In genomic region chr5:138026793-138027192, GRCh38 we compare ENCODE assay signal across 1 cellular context.
TF ChIP-seq lines count a peak whose summit lies in the region.

No MANE protein-coding gene starts in this region.

TF ChIP-seq in HEK293, 187 proteins besides CTCF, POLR2A, EP300 and RAD21 (continues in another document):
- peak; percentile 79 for TF ChIP-seq ZNF623 (tag by site-specific recombination; IDR thresholded peaks at IDR 0.05)
- peak; percentile 77; the same call in 1 of the 2 replicates for TF ChIP-seq ZBTB1 (tag by site-specific recombination; IDR thresholded peaks at IDR 0.05)
- peak; percentile 76; the same call in 1 of the 2 replicates for TF ChIP-seq ZNF514 (tag by site-specific recombination; IDR thresholded peaks at IDR 0.05)
- 0 out of 2 replicates have a peak, but pooled peaks have one; percentile 61 for TF ChIP-seq RBAK (tag by site-specific recombination; IDR thresholded peaks at IDR 0.05)
- peak; percentile 53 for TF ChIP-seq ZNF654 (tag by site-specific recombination; IDR thresholded peaks at IDR 0.05; ENCODE audit: low read depth)
- peak; percentile 91 for TF ChIP-seq ZNF510 (tag by site-specific recombination; IDR thresholded peaks at IDR 0.05; ENCODE audit: insufficient replicate concordance)
- TF ChIP-seq REST (tag by site-specific recombination; IDR thresholded peaks at IDR 0.05): peak; percentile 77
- TF ChIP-seq ZNF266 (tag by site-specific recombination; IDR thresholded peaks at IDR 0.05; ENCODE audit: low read depth): peak; percentile 87
- peak; percentile 76 for TF ChIP-seq ZXDB (tag by site-specific recombination; IDR thresholded peaks at IDR 0.05)
- peak; percentile 84; the same call in 1 of the 2 replicates for TF ChIP-seq ZNF530 (tag by site-specific recombination; IDR thresholded peaks at IDR 0.05; ENCODE audit: low read depth)
- TF ChIP-seq ZNF664 (tag by site-specific recombination; IDR thresholded peaks at IDR 0.05): peak; percentile 87
- TF ChIP-seq OVOL3 (tag by site-specific recombination; IDR thresholded peaks at IDR 0.05): peak; percentile 77; the same call in 1 of the 2 replicates
- TF ChIP-seq ZBTB21 (tag by site-specific recombination; IDR thresholded peaks at IDR 0.05): peak; percentile 59; the same call in 1 of the 2 replicates
- TF ChIP-seq ZNF354C (tag by site-specific recombination; IDR thresholded peaks at IDR 0.05; ENCODE audit: borderline replicate concordance, low read depth): peak; percentile 59; the same call in 1 of the 2 replicates
- peak; percentile 34; the same call in 1 of the 2 replicates for TF ChIP-seq ZNF202 (tag by site-specific recombination; IDR thresholded peaks at IDR 0.05; ENCODE audit: borderline replicate concordance)
- TF ChIP-seq AEBP2 (tag by site-specific recombination; IDR thresholded peaks at IDR 0.05; ENCODE audit: borderline replicate concordance): 0 out of 2 replicates have a peak, but pooled peaks have one; percentile 36
- TF ChIP-seq ZNF394 (tag by site-specific recombination; IDR thresholded peaks at IDR 0.05; ENCODE audit: borderline replicate concordance): peak; percentile 97
- peak; percentile 96 for TF ChIP-seq ZNF555 (tag by site-specific recombination; conservative IDR thresholded peaks at IDR 0.05)
- peak; percentile 16; the same call in 1 of the 2 replicates for TF ChIP-seq PRDM4 (tag by site-specific recombination; IDR thresholded peaks at IDR 0.05)
- peak; percentile 95 for TF ChIP-seq ZNF518A (tag by site-specific recombination; conservative IDR thresholded peaks at IDR 0.05; ENCODE audit: low read depth)
- TF ChIP-seq ZFP3 (tag by site-specific recombination; IDR thresholded peaks at IDR 0.05; ENCODE audit: low read depth): peak; percentile 19; the same call in 1 of the 2 replicates
- peak; percentile 61 for TF ChIP-seq ZNF629 (tag by site-specific recombination; IDR thresholded peaks at IDR 0.05)
- TF ChIP-seq ZNF121 (tag by site-specific recombination; IDR thresholded peaks at IDR 0.05): peak; percentile 56
- peak; percentile 39; the same call in 1 of the 2 replicates for TF ChIP-seq ZNF341 (tag by site-specific recombination; IDR thresholded peaks at IDR 0.05; ENCODE audit: low read depth)
- peak; percentile 74 for TF ChIP-seq ZNF529 (tag by site-specific recombination; IDR thresholded peaks at IDR 0.05; ENCODE audit: insufficient replicate concordance)
- peak; percentile 60; the same call in 1 of the 2 replicates for TF ChIP-seq ZNF404 (tag by site-specific recombination; IDR thresholded peaks at IDR 0.05)
- TF ChIP-seq ZNF433 (tag by site-specific recombination; IDR thresholded peaks at IDR 0.05; ENCODE audit: low read depth): peak; percentile 69; the same call in 1 of the 2 replicates
- peak; percentile 35; the same call in 1 of the 2 replicates for TF ChIP-seq SP3 (tag by site-specific recombination; IDR thresholded peaks at IDR 0.05)
- peak; percentile 74; the same call in 1 of the 2 replicates for TF ChIP-seq ZNF501 (tag by site-specific recombination; IDR thresholded peaks at IDR 0.05)
- TF ChIP-seq TSHZ1 (tag by site-specific recombination; IDR thresholded peaks at IDR 0.05; ENCODE audit: borderline replicate concordance): peak; percentile 50; the same call in 1 of the 2 replicates
- 0 out of 2 replicates have a peak, but pooled peaks have one; percentile 7 for TF ChIP-seq GLIS1 (tag by site-specific recombination; IDR thresholded peaks at IDR 0.05)
- peak; percentile 82 for TF ChIP-seq ZNF558 (tag by site-specific recombination; IDR thresholded peaks at IDR 0.05)
- peak; percentile 48; the same call in 1 of the 2 replicates for TF ChIP-seq KLF7 (tag by site-specific recombination; IDR thresholded peaks at IDR 0.05; ENCODE audit: borderline replicate concordance)
- peak; percentile 88 for TF ChIP-seq ZNF560 (tag by site-specific recombination; IDR thresholded peaks at IDR 0.05; ENCODE audit: borderline replicate concordance)
- TF ChIP-seq ZNF138 (tag by site-specific recombination; IDR thresholded peaks at IDR 0.05; ENCODE audit: borderline replicate concordance): 0 out of 2 replicates have a peak, but pooled peaks have one; percentile 44
- peak; percentile 82; the same call in 1 of the 2 replicates for TF ChIP-seq ZFP37 (tag by site-specific recombination; IDR thresholded peaks at IDR 0.05)
- peak; percentile 98 for TF ChIP-seq ZNF426 (tag by site-specific recombination; IDR thresholded peaks at IDR 0.05)
- TF ChIP-seq ZBTB8A (tag by site-specific recombination; IDR thresholded peaks at IDR 0.05): peak; percentile 87
- peak; percentile 39; the same call in 1 of the 2 replicates for TF ChIP-seq ZNF223 (tag by site-specific recombination; IDR thresholded peaks at IDR 0.05)
- TF ChIP-seq ZNF140 (tag by site-specific recombination; IDR thresholded peaks at IDR 0.05): peak; percentile 88
- TF ChIP-seq GFI1B (tag by site-specific recombination; IDR thresholded peaks at IDR 0.05): peak; percentile 68; the same call in 1 of the 2 replicates
- peak; percentile 65; the same call in 1 of the 2 replicates for TF ChIP-seq ZNF292 (tag by site-specific recombination; IDR thresholded peaks at IDR 0.05; ENCODE audit: borderline replicate concordance, low read depth)
- TF ChIP-seq INSM2 (tag by site-specific recombination; IDR thresholded peaks at IDR 0.05): 0 out of 2 replicates have a peak, but pooled peaks have one; percentile 36
